Comparison of ENCODE assay signal across 26 cellular contexts in the genomic region with DNA sequence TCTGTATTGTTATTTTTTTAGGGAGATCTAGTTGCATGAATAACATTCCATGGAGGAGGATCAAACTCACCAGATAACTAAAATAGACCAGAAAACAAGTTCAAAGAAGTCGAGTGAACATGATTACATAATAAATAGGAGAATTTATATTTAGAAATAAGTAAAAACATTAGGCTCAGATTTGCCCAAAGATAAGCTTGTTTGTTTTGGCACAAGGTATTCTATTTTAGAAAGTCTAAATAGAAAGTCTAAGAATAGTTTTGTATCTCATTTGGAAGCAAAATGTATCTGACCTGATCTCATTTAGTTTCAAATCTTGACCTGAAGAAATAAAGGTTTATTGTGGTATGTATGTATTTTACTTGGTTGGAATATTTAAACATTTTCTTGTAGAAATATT.
DNase-seq lines count a peak whose midpoint lies in the region; ATAC-seq, FAIRE-seq and TF ChIP-seq lines count a peak whose summit lies in the region.
"Had no signal": no experiment of that assay in that cellular context is flagged by ENCODE, and none has a peak within 500 bp of the region (broad histone marks: within the 10 kb centered on the region; RNA-seq: fewer than 3 reads in every experiment).

No MANE protein-coding gene starts in this region.

- CTCF ChIA-PET in CD4-positive, alpha-beta T cell (lab: Charles Lee) = no interaction called here

- ATAC-seq in pancreas = peak in 2 of 4 donors; percentile 54 to 60
- no peak for ATAC-seq in thoracic aorta (ENCODE audit: insufficient number of reproducible peaks, low FRiP score, low read depth)
- ATAC-seq in CD4-positive, alpha-beta T cell (ENCODE audit: poor library complexity) = no peak
- ATAC-seq in natural killer cell = no peak
- ATAC-seq: A549, GM12878 had no signal

- no peak overlapping the region for H3K27ac Mint-ChIP-seq in CD4-positive, alpha-beta T cell
- no peak overlapping the region for H3K27ac Mint-ChIP-seq in natural killer cell
- H3K27ac Mint-ChIP-seq: B cell; CD4-positive, alpha-beta memory T cell; CD8-positive, alpha-beta memory T cell had no signal

- no peak for TF ChIP-seq POLR2A in uterus (IDR thresholded peaks at IDR 0.05)

- 3 to 4% methylated on average over 1 of the region's 1 CpG for WGBS in pancreas, 2 donors

- H3K36me3 ChIP-seq in adipocyte (ENCODE audit: control insufficient read depth, insufficient read depth, low read length, severe bottlenecking) (no peaks in the 10 kb centered on the region), kidney (ENCODE audit: control insufficient read depth in 1 of 2, insufficient read depth in 2 of 2, low read length in 2 of 2) (no peaks in the 10 kb centered on the region), pancreas (no peaks in the 10 kb centered on the region), thoracic aorta (no peaks in the 10 kb centered on the region), uterus (no peaks in the 10 kb centered on the region)
- H3K36me3 ChIP-seq: BLaER1 treated with 17β-estradiol and CSF1 and Interleukin-3, amounts not matched to agents 10 nM and 100 nM had no signal

- DNase-seq in adipocyte (ENCODE audit: low read depth) (peak; percentile 0), kidney (no peak), pancreas (no peak), thoracic aorta (ENCODE audit: low spot score) (no peak), natural killer cell (no peak), uterus (no peak)
- no peak for DNase-seq in CD4-positive, alpha-beta T cell
- DNase-seq: AML-193; CD4-positive, alpha-beta memory T cell; CD8-positive, alpha-beta memory T cell; COR-L47; DMS 273 treated with DMSO at 0.1 percent for 48 hours; DMS153; DMS53; DMS79; DND-41; EL; GDM1 had no signal

- H3K4me1 Mint-ChIP-seq in CD4-positive, alpha-beta T cell (ENCODE audit: low read depth) = no peaks in the 10 kb centered on the region
- no peaks in the 10 kb centered on the region for H3K4me1 Mint-ChIP-seq in natural killer cell
- H3K4me1 Mint-ChIP-seq: B cell; CD4-positive, alpha-beta memory T cell; CD8-positive, alpha-beta memory T cell had no signal

- no peak overlapping the region for H3K4me3 Mint-ChIP-seq in CD4-positive, alpha-beta T cell
- no peak overlapping the region for H3K4me3 Mint-ChIP-seq in natural killer cell
- H3K4me3 Mint-ChIP-seq: B cell; CD4-positive, alpha-beta memory T cell; CD8-positive, alpha-beta memory T cell had no signal

- no peak overlapping the region for H3K9ac ChIP-seq in adipocyte (ENCODE audit: low read length)
- H3K9ac ChIP-seq in kidney (ENCODE audit: low read length in 2 of 2) = no peak overlapping the region
- H3K9ac ChIP-seq: BLaER1 treated with 17β-estradiol and CSF1 and Interleukin-3, amounts not matched to agents 10 nM and 100 nM had no signal

- no peaks in the 10 kb centered on the region for H3K27me3 Mint-ChIP-seq in CD4-positive, alpha-beta T cell
- H3K27me3 Mint-ChIP-seq in natural killer cell (ENCODE audit: low read depth in 2 of 2) = no peaks in the 10 kb centered on the region
- H3K27me3 Mint-ChIP-seq: B cell; CD4-positive, alpha-beta memory T cell; CD8-positive, alpha-beta memory T cell had no signal

- intact Hi-C loops in kidney (cut with DNase I) (no loop called here), pancreas (cut with DNase I) (no loop called here), natural killer cell (cut with micrococcal nuclease) (no loop called here), uterus (cut with DNase I; ENCODE audit: low total_unique reads) (no loop called here)
- intact Hi-C loops in CD4-positive, alpha-beta T cell (cut with DNase I, micrococcal nuclease) = no loop called here

- H3K4me3 ChIP-seq in adipocyte (ENCODE audit: low read length) (no peak overlapping the region), kidney (ENCODE audit: low read length in 2 of 2) (no peak overlapping the region), pancreas (no peak overlapping the region), thoracic aorta (no peak overlapping the region), uterus (no peak overlapping the region)
- H3K4me3 ChIP-seq: A549; BLaER1 treated with 17β-estradiol and CSF1 and Interleukin-3, amounts not matched to agents 10 nM and 100 nM; GM12878 had no signal

- POLR2A ChIA-PET in CD4-positive, alpha-beta T cell (lab: Charles Lee) = no interaction called here

- TF ChIP-seq CTCF in kidney (IDR thresholded peaks at IDR 0.05; ENCODE audit: borderline replicate concordance, extremely low read depth, insufficient read depth) (no peak), pancreas (IDR thresholded peaks at IDR 0.05) (no peak), thoracic aorta (IDR thresholded peaks at IDR 0.05) (no peak), natural killer cell (IDR thresholded peaks at IDR 0.05) (no peak), uterus (IDR thresholded peaks at IDR 0.05) (no peak)
- TF ChIP-seq CTCF in CD4-positive, alpha-beta T cell (IDR thresholded peaks at IDR 0.05) = no peak

- no peaks in the 10 kb centered on the region for H3K9me3 ChIP-seq in adipocyte (ENCODE audit: control insufficient read depth, low read length)
- H3K9me3 ChIP-seq in kidney (ENCODE audit: control insufficient read depth in 1 of 2, low read length in 2 of 2) = no peaks in the 10 kb centered on the region
- no peaks in the 10 kb centered on the region for H3K9me3 ChIP-seq in pancreas
- H3K9me3 ChIP-seq in thoracic aorta = no peaks in the 10 kb centered on the region
- no peaks in the 10 kb centered on the region for H3K9me3 ChIP-seq in CD4-positive, alpha-beta T cell (ENCODE audit: control insufficient read depth, low read length)
- no peaks in the 10 kb centered on the region for H3K9me3 ChIP-seq in uterus
- H3K9me3 ChIP-seq: A549; BLaER1 treated with 17β-estradiol and CSF1 and Interleukin-3, amounts not matched to agents 10 nM and 100 nM had no signal

- H3K4me1 ChIP-seq in adipocyte (ENCODE audit: control insufficient read depth, insufficient read depth, low read length) (no peaks in the 10 kb centered on the region), kidney (ENCODE audit: control insufficient read depth in 1 of 2, insufficient read depth in 1 of 2, low read depth in 1 of 2, low read length in 2 of 2) (no peaks in the 10 kb centered on the region), pancreas (peaks cover 0 to 19% (median 13%) of the 10 kb centered on the region in 3 donors), thoracic aorta (ENCODE audit: control insufficient read depth in 1 of 2, low read depth in 2 of 2) (peaks cover 5 to 14% of the 10 kb centered on the region in 2 donors), uterus (no peaks in the 10 kb centered on the region)
- H3K4me1 ChIP-seq: A549; BLaER1 treated with 17β-estradiol and CSF1 and Interleukin-3, amounts not matched to agents 10 nM and 100 nM had no signal

- FAIRE-seq in kidney (lab: Jason Lieb, UNC) = peak; percentile 45
- peak; percentile 76 for FAIRE-seq in pancreas (lab: Jason Lieb, UNC)
- FAIRE-seq: A549, GM12878, GM12892, GM18507 had no signal

- no peaks in the 10 kb centered on the region for H3K36me3 Mint-ChIP-seq in CD4-positive, alpha-beta T cell (ENCODE audit: low read depth)
- no peaks in the 10 kb centered on the region for H3K36me3 Mint-ChIP-seq in natural killer cell
- H3K36me3 Mint-ChIP-seq: CD4-positive, alpha-beta memory T cell had no signal

- no peaks in the 10 kb centered on the region for H3K27me3 ChIP-seq in adipocyte (replicated peaks; ENCODE audit: control insufficient read depth, insufficient read depth, low read length)
- no peaks in the 10 kb centered on the region for H3K27me3 ChIP-seq in pancreas
- no peaks in the 10 kb centered on the region for H3K27me3 ChIP-seq in thoracic aorta (replicated peaks; ENCODE audit: insufficient read depth)
- no peaks in the 10 kb centered on the region for H3K27me3 ChIP-seq in CD4-positive, alpha-beta T cell (ENCODE audit: control insufficient read depth, insufficient read depth, low read length)
- no peaks in the 10 kb centered on the region for H3K27me3 ChIP-seq in uterus
- H3K27me3 ChIP-seq: BLaER1 treated with 17β-estradiol and CSF1 and Interleukin-3, amounts not matched to agents 10 nM and 100 nM had no signal

- H3K27ac ChIP-seq in kidney (ENCODE audit: low read depth in 2 of 2, low read length in 2 of 2) = no peak overlapping the region
- H3K27ac ChIP-seq in pancreas = no peak overlapping the region
- peak overlapping the region; percentile 16 to 31 for H3K27ac ChIP-seq in thoracic aorta
- H3K27ac ChIP-seq in CD4-positive, alpha-beta T cell (ENCODE audit: low read depth, low read length) = no peak overlapping the region
- H3K27ac ChIP-seq in uterus = no peak overlapping the region
- H3K27ac ChIP-seq: 22Rv1; A549; BLaER1 treated with 17β-estradiol and CSF1 and Interleukin-3, amounts not matched to agents 10 nM and 100 nM; C4-2B had no signal

- H3K9me3 Mint-ChIP-seq in CD4-positive, alpha-beta T cell = peaks cover 5% of the 10 kb centered on the region
- H3K9me3 Mint-ChIP-seq in natural killer cell = peaks cover 9 to 23% of the 10 kb centered on the region in 2 donors

Comparison
In these comparisons a context has a peak if more than half of its experiments do, and no peak if none do; other contexts are left out.
1. H3K27ac ChIP-seq: peak in thoracic aorta (2 of 2); none in kidney (0 of 2), pancreas (0 of 4), CD4-positive, alpha-beta T cell (single experiment) and uterus (0 of 2).